In the genomic region with DNA sequence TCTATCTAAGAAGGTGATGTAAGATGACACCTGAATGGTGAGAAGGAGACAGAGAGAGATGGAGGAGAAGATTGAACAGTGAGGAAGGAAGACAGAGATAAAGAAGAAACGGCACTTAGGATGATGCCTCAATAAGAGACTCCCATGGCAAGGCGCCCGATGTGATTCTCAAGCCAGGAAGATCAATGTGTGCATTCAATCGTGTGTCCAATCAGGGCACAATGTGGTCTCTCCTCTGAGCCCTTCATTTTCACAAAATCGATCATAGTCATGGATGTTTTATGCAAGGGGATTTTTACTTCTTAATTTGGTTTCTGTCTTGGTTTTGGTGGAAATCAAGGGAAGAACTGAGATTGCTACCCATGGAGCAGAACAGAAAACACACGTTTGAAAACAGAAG, we compare ENCODE assay signal across 1 cellular context.
TF ChIP-seq lines count a peak whose summit lies in the region.

No MANE protein-coding gene starts in this region.

TF ChIP-seq in K562, 482 proteins besides CTCF, POLR2A, EP300 and RAD21:
- TF ChIP-seq RUNX1 (IDR thresholded peaks at IDR 0.05; ENCODE audit: low read depth) (no peak), ZEB2 (IDR thresholded peaks at IDR 0.05) (0 out of 2 replicates have a peak, but pooled peaks have one; percentile 42), NCOR1 (IDR thresholded peaks at IDR 0.05) (no peak), ZNF518B (CRISPR knock-in tag; IDR thresholded peaks at IDR 0.05) (no peak), ARID4B (CRISPR knock-in tag; IDR thresholded peaks at IDR 0.05) (no peak), TAF15 (IDR thresholded peaks at IDR 0.05; ENCODE audit: low read depth, low read length) (no peak), CBFA2T2 (conservative IDR thresholded peaks at IDR 0.05) (no peak), GATAD2B (IDR thresholded peaks at IDR 0.05; ENCODE audit: borderline replicate concordance) (no peak)
